1 cellular context compared by ENCODE assay signal in genomic region chr3:65030847-65031463, GRCh38.
TF ChIP-seq lines count a peak whose summit lies in the region.

No MANE protein-coding gene starts in this region.

TF ChIP-seq in IMR-90, 13 proteins besides CTCF, POLR2A, EP300 and RAD21 (continued from another document):
- no peak for TF ChIP-seq MXI1 (IDR thresholded peaks at IDR 0.05; ENCODE audit: borderline replicate concordance, low read depth, low read length)
- no peak for TF ChIP-seq NFE2L2 (IDR thresholded peaks at IDR 0.05; ENCODE audit: low read depth, low read length)
- no peak for TF ChIP-seq USF2 (IDR thresholded peaks at IDR 0.05; ENCODE audit: low read depth, low read length)
- no peak for TF ChIP-seq CHD1 (IDR thresholded peaks at IDR 0.05; ENCODE audit: low read depth, low read length)
- no peak for TF ChIP-seq RCOR1 (IDR thresholded peaks at IDR 0.05; ENCODE audit: insufficient replicate concordance, low read length)
- TF ChIP-seq FOS (IDR thresholded peaks at IDR 0.05; ENCODE audit: low read depth, low read length) = no peak
- no peak for TF ChIP-seq MAZ (IDR thresholded peaks at IDR 0.05; ENCODE audit: borderline replicate concordance, low read depth, low read length)
- no peak for TF ChIP-seq BHLHE40 (IDR thresholded peaks at IDR 0.05; ENCODE audit: low read depth, low read length)
- TF ChIP-seq RFX5 (IDR thresholded peaks at IDR 0.05; ENCODE audit: low read depth, low read length) = no peak
- no peak for TF ChIP-seq CEBPB (IDR thresholded peaks at IDR 0.05; ENCODE audit: low read depth, low read length)
- TF ChIP-seq SMC3 (IDR thresholded peaks at IDR 0.05; ENCODE audit: low read depth, low read length) = no peak
- no peak for TF ChIP-seq MAFK (IDR thresholded peaks at IDR 0.05; ENCODE audit: low read depth, low read length)
